17 cellular contexts compared by ENCODE assay signal in genomic region chr2:60939622-60940021, GRCh38. TPM values are rescaled to one million over a fixed set of nuclear protein-coding genes. Genes with fewer than 3 reads are reported as not detected.
DNase-seq lines count a peak whose midpoint lies in the region; ATAC-seq and TF ChIP-seq lines count a peak whose summit lies in the region.
"Had no signal": no experiment of that assay in that cellular context is flagged by ENCODE, and none has a peak within 500 bp of the region (broad histone marks: within the 10 kb centered on the region; RNA-seq: fewer than 3 reads in every experiment).

No MANE protein-coding gene starts in this region.

- no peak overlapping the region for H3K27ac ChIP-seq in SK-N-SH (ENCODE audit: low read depth in 2 of 2, low read length in 1 of 2)
- H3K27ac ChIP-seq: PC-9, RWPE1 had no signal

- H3K4me2 ChIP-seq in SK-N-SH, result no peak overlapping the region
- H3K4me2 ChIP-seq: PC-9 had no signal

- no peaks in the 10 kb centered on the region for H3F3A ChIP-seq in SK-N-SH (replicated peaks; ENCODE audit: insufficient read depth)

- TF ChIP-seq EP300 in SK-N-SH (IDR thresholded peaks at IDR 0.05; ENCODE audit: borderline replicate concordance in 1 of 2, low read depth in 1 of 2, low read length in 1 of 2), result no peak

- peak overlapping the region; percentile 18 for H3K27ac Mint-ChIP-seq in activated naive CD8-positive, alpha-beta T cell
- no peak overlapping the region for H3K27ac Mint-ChIP-seq in activated naive CD8-positive, alpha-beta T cell treated with anti-CD3 and anti-CD28 coated beads, Interleukin-2, amount 50 U/mL, for 24 hours
- no peak overlapping the region for H3K27ac Mint-ChIP-seq in natural killer cell treated with Interleukin-12 subunit alpha and Interleukin-12 subunit beta and Interleukin-15 and Interleukin-18, amount 100 ng/mL, for 72 hours
- H3K27ac Mint-ChIP-seq: CD4-positive, alpha-beta T cell had no signal

- no peaks in the 10 kb centered on the region for H3K27me3 ChIP-seq in SK-N-SH (ENCODE audit: insufficient read depth)

- no peak for TF ChIP-seq CTCF in SK-N-SH (IDR thresholded peaks at IDR 0.05)

- H4K20me1 ChIP-seq in SK-N-SH (ENCODE audit: insufficient read depth), result no peaks in the 10 kb centered on the region

- H3K27me3 Mint-ChIP-seq in activated naive CD8-positive, alpha-beta T cell, result no peaks in the 10 kb centered on the region
- H3K27me3 Mint-ChIP-seq in activated naive CD8-positive, alpha-beta T cell treated with anti-CD3 and anti-CD28 coated beads, Interleukin-2, amount 50 U/mL, for 24 hours, result no peaks in the 10 kb centered on the region
- H3K27me3 Mint-ChIP-seq in natural killer cell treated with Interleukin-12 subunit alpha and Interleukin-12 subunit beta and Interleukin-15 and Interleukin-18, amount 100 ng/mL, for 72 hours, result no peaks in the 10 kb centered on the region
- H3K27me3 Mint-ChIP-seq: CD4-positive, alpha-beta T cell had no signal

- H3K9me3 Mint-ChIP-seq in activated naive CD8-positive, alpha-beta T cell (ENCODE audit: low read depth), result no peaks in the 10 kb centered on the region
- H3K9me3 Mint-ChIP-seq in activated naive CD8-positive, alpha-beta T cell treated with anti-CD3 and anti-CD28 coated beads, Interleukin-2, amount 50 U/mL, for 24 hours, result no peaks in the 10 kb centered on the region
- peaks cover 3% of the 10 kb centered on the region for H3K9me3 Mint-ChIP-seq in natural killer cell treated with Interleukin-12 subunit alpha and Interleukin-12 subunit beta and Interleukin-15 and Interleukin-18, amount 100 ng/mL, for 72 hours
- H3K9me3 Mint-ChIP-seq: CD4-positive, alpha-beta T cell had no signal

- no peak for TF ChIP-seq RAD21 in SK-N-SH (IDR thresholded peaks at IDR 0.05; ENCODE audit: low read length)

- no peaks in the 10 kb centered on the region for H3K79me2 ChIP-seq in SK-N-SH (ENCODE audit: insufficient read depth)

- H3K9me3 ChIP-seq in SK-N-SH, result no peaks in the 10 kb centered on the region
- H3K9me3 ChIP-seq: HAP-1 had no signal

- peaks cover 31% of the 10 kb centered on the region for H3K36me3 Mint-ChIP-seq in activated naive CD8-positive, alpha-beta T cell
- peaks cover 54% of the 10 kb centered on the region for H3K36me3 Mint-ChIP-seq in activated naive CD8-positive, alpha-beta T cell treated with anti-CD3 and anti-CD28 coated beads, Interleukin-2, amount 50 U/mL, for 24 hours (ENCODE audit: low read depth)
- H3K36me3 Mint-ChIP-seq in natural killer cell treated with Interleukin-12 subunit alpha and Interleukin-12 subunit beta and Interleukin-15 and Interleukin-18, amount 100 ng/mL, for 72 hours, result peaks cover 28% of the 10 kb centered on the region

- H2AFZ ChIP-seq in SK-N-SH (ENCODE audit: low read depth), result no peak overlapping the region
- H2AFZ ChIP-seq: PC-9 had no signal

- H3K4me3 Mint-ChIP-seq in activated naive CD8-positive, alpha-beta T cell, result no peak overlapping the region
- H3K4me3 Mint-ChIP-seq in activated naive CD8-positive, alpha-beta T cell treated with anti-CD3 and anti-CD28 coated beads, Interleukin-2, amount 50 U/mL, for 24 hours, result no peak overlapping the region
- H3K4me3 Mint-ChIP-seq in natural killer cell treated with Interleukin-12 subunit alpha and Interleukin-12 subunit beta and Interleukin-15 and Interleukin-18, amount 100 ng/mL, for 72 hours, result no peak overlapping the region
- H3K4me3 Mint-ChIP-seq: CD4-positive, alpha-beta T cell had no signal

- H3K9me2 ChIP-seq in SK-N-SH, result no peaks in the 10 kb centered on the region

- peaks cover 0 to 9% of the 10 kb centered on the region in 2 experiments for H3K36me3 ChIP-seq in SK-N-SH (replicated peaks in 1 of 2; ENCODE audit: control insufficient read depth in 1 of 2, insufficient read depth in 2 of 2, low read length in 1 of 2)
- H3K36me3 ChIP-seq: HAP-1 had no signal

- ATAC-seq in activated naive CD8-positive, alpha-beta T cell treated with anti-CD3 and anti-CD28 coated beads, Interleukin-2, amount 50 U/mL, for 24 hours, result no peak
- no peak for ATAC-seq in natural killer cell treated with Interleukin-12 subunit alpha and Interleukin-12 subunit beta and Interleukin-15 and Interleukin-18, amount 100 ng/mL, for 72 hours

- H3K4me1 Mint-ChIP-seq in activated naive CD8-positive, alpha-beta T cell (ENCODE audit: low read depth), result peaks cover 11% of the 10 kb centered on the region
- H3K4me1 Mint-ChIP-seq in activated naive CD8-positive, alpha-beta T cell treated with anti-CD3 and anti-CD28 coated beads, Interleukin-2, amount 50 U/mL, for 24 hours, result peaks cover 3% of the 10 kb centered on the region
- peaks cover 37 to 38% of the 10 kb centered on the region in 2 donors for H3K4me1 Mint-ChIP-seq in natural killer cell treated with Interleukin-12 subunit alpha and Interleukin-12 subunit beta and Interleukin-15 and Interleukin-18, amount 100 ng/mL, for 72 hours (ENCODE audit: low read depth in 2 of 2)

- no peak overlapping the region for H3K9ac ChIP-seq in SK-N-SH

- CTCF ChIA-PET in SK-N-SH (lab: Yijun Ruan, JAX), result no interaction called here

- 83% methylated on average over 2 of the region's 2 CpGs for WGBS in SK-N-SH (ENCODE audit: low lambda C conversion rate)

- H3K4me1 ChIP-seq in SK-N-SH (ENCODE audit: control insufficient read depth in 1 of 2, insufficient read depth in 2 of 2, low read depth in 1 of 2, low read length in 1 of 2), result no peaks in the 10 kb centered on the region
- H3K4me1 ChIP-seq: HAP-1 had no signal

- POLR2A ChIA-PET in SK-N-SH (lab: Yijun Ruan, JAX), result no interaction called here

- DNase-seq in activated naive CD8-positive, alpha-beta T cell treated with anti-CD3 and anti-CD28 coated beads, Interleukin-2, amount 50 U/mL, for 24 hours, result no peak
- DNase-seq in astrocyte of the hippocampus (ENCODE audit: low read depth, low spot score) (peak; percentile 9), GOT3 (lab: John Stamatoyannopoulos, UW) (no peak), SK-N-SH (no peak), amygdala (lab: John Stamatoyannopoulos, UW) (no peak)
- DNase-seq in natural killer cell treated with Interleukin-12 subunit alpha and Interleukin-12 subunit beta and Interleukin-15 and Interleukin-18, amount 100 ng/mL, for 72 hours (ENCODE audit: low spot score), result peak; percentile 26
- DNase-seq: Calu3; CD4-positive, alpha-beta T cell; KG1; MV-4-11; NCI-H187; NCI-H226; NCI-H524 treated with DMSO at 0.1 percent for 48 hours; PC-9 had no signal

- no peak overlapping the region for H3K4me3 ChIP-seq in SK-N-SH (ENCODE audit: low read depth in 2 of 2, low read length in 1 of 2)
- H3K4me3 ChIP-seq: HAP-1, PC-9 had no signal

TF ChIP-seq in SK-N-SH, 30 proteins besides CTCF, POLR2A, EP300 and RAD21:
- no peak for TF ChIP-seq YY1 (IDR thresholded peaks at IDR 0.05; ENCODE audit: low read depth)
- no peak for TF ChIP-seq TEAD4 (IDR thresholded peaks at IDR 0.05; ENCODE audit: borderline replicate concordance, insufficient read depth)
- no peak for TF ChIP-seq FOSL2 (IDR thresholded peaks at IDR 0.05; ENCODE audit: borderline replicate concordance, low read depth)
- TF ChIP-seq NRF1 (IDR thresholded peaks at IDR 0.05; ENCODE audit: low read depth, low read length), result no peak
- TF ChIP-seq MXI1 (IDR thresholded peaks at IDR 0.05; ENCODE audit: low read depth, low read length), result no peak
- TF ChIP-seq SIN3A (IDR thresholded peaks at IDR 0.05; ENCODE audit: borderline replicate concordance, low read depth, low read length), result no peak
- TF ChIP-seq RCOR1 (IDR thresholded peaks at IDR 0.05; ENCODE audit: low read length), result no peak
- TF ChIP-seq EZH2phosphoT487 (IDR thresholded peaks at IDR 0.05; ENCODE audit: borderline replicate concordance, low read depth), result no peak
- TF ChIP-seq TAF1 (IDR thresholded peaks at IDR 0.05; ENCODE audit: borderline replicate concordance, low read depth, low read length), result no peak
- TF ChIP-seq FOXJ3 (CRISPR knock-in tag; IDR thresholded peaks at IDR 0.05), result no peak
- TF ChIP-seq POLR2AphosphoS5 (IDR thresholded peaks at IDR 0.05; ENCODE audit: low read depth, low read length), result no peak
- TF ChIP-seq GABPA (IDR thresholded peaks at IDR 0.05; ENCODE audit: low read depth), result no peak
- no peak for TF ChIP-seq MEF2A (IDR thresholded peaks at IDR 0.05; ENCODE audit: borderline replicate concordance, low read depth)
- no peak for TF ChIP-seq JUND (IDR thresholded peaks at IDR 0.05)
- TF ChIP-seq, protein P1, sequence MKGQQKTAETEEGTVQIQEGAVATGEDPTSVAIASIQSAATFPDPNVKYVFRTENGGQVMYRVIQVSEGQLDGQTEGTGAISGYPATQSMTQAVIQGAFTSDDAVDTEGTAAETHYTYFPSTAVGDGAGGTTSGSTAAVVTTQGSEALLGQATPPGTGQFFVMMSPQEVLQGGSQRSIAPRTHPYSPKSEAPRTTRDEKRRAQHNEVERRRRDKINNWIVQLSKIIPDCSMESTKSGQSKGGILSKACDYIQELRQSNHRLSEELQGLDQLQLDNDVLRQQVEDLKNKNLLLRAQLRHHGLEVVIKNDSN (IDR thresholded peaks at IDR 0.05; ENCODE audit: borderline replicate concordance, low read depth), result no peak
- TF ChIP-seq RFX5 (IDR thresholded peaks at IDR 0.05; ENCODE audit: low read length), result no peak
- no peak for TF ChIP-seq NFIC (IDR thresholded peaks at IDR 0.05; ENCODE audit: borderline replicate concordance)
- TF ChIP-seq CHD2 (IDR thresholded peaks at IDR 0.05; ENCODE audit: low read length, partially characterized antibody), result no peak
TF ChIP-seq in SK-N-SH: peak in this region for 0.

RNA-seq across cellular contexts. Expression of gene REL, which starts 58.2 kb away (rescaled TPM):
- 10 to 100 TPM; 26.7 to 77.0 TPM for total RNA-seq in natural killer cell treated with Interleukin-12 subunit alpha and Interleukin-12 subunit beta and Interleukin-15 and Interleukin-18, amount 100 ng/mL, for 72 hours
- polyA plus RNA-seq in SK-N-SH (2012; rRNA removed), result 0.59 and 0.96 TPM in 2 replicates
- polyA plus RNA-seq in SK-N-SH (2012; cell fraction: cytosol; rRNA removed), result 0.75 and 0.82 TPM in 2 replicates
- polyA plus RNA-seq in SK-N-SH (2012; cell fraction: nucleus; rRNA removed), result 1.2 and 1.6 TPM in 2 replicates

Comparison
In these comparisons a context has a peak if more than half of its experiments do, and no peak if none do; other contexts are left out.
1. DNase-seq: peak in astrocyte of the hippocampus (single experiment) and natural killer cell treated with Interleukin-12 subunit alpha and Interleukin-12 subunit beta and Interleukin-15 and Interleukin-18, amount 100 ng/mL, for 72 hours (single experiment); none in activated naive CD8-positive, alpha-beta T cell treated with anti-CD3 and anti-CD28 coated beads, Interleukin-2, amount 50 U/mL, for 24 hours (single experiment), GOT3 (single experiment), SK-N-SH (single experiment) and amygdala (0 of 56).